In genomic region chrX:133410555-133410954, GRCh38 we compare ENCODE assay signal across 25 cellular contexts. TPM values are rescaled to one million over a fixed set of nuclear protein-coding genes. Genes with fewer than 3 reads are reported as not detected.
DNase-seq lines count a peak whose midpoint lies in the region; ATAC-seq and TF ChIP-seq lines count a peak whose summit lies in the region.
"Had no signal": no experiment of that assay in that cellular context is flagged by ENCODE, and none has a peak within 500 bp of the region (broad histone marks: within the 10 kb centered on the region; RNA-seq: fewer than 3 reads in every experiment).

No MANE protein-coding gene starts in this region.

- peaks cover 5% of the 10 kb centered on the region for H3K4me1 ChIP-seq in A673 (ENCODE audit: insufficient read depth, low read length, poor library complexity, severe bottlenecking)
- peaks cover 30% of the 10 kb centered on the region for H3K4me1 ChIP-seq in HUES64 (ENCODE audit: insufficient read depth, low read length)
- peaks cover 23% of the 10 kb centered on the region for H3K4me1 ChIP-seq in neuron (ENCODE audit: insufficient read depth, low read length)
- H3K4me1 ChIP-seq: Caco-2 had no signal

- peaks cover 13% of the 10 kb centered on the region for H3K27me3 Mint-ChIP-seq in brain

- TF ChIP-seq CTCF in A673 (conservative IDR thresholded peaks at IDR 0.05; ENCODE audit: low read depth, low read length) (no peak), brain (conservative IDR thresholded peaks at IDR 0.05) (no peak)

- POLR2A ChIA-PET in A673 (lab: Charles Lee; ENCODE audit: low non-redundant PET), result interaction anchor here (0.5 kb wide), 1 partner anchor 776 kb away, joined by 3 read pairs; no protein-coding TSS in a partner anchor

- peak overlapping the region in 2 of 5 experiments; percentile 15 for H3K27ac Mint-ChIP-seq in brain
- H3K27ac Mint-ChIP-seq: B cell; CD8-positive, alpha-beta T cell had no signal

- 82% methylated on average over 2 of the region's 3 CpGs for WGBS in HUES64

- H2AFZ ChIP-seq in neuron (ENCODE audit: low read depth, low read length), result no peak overlapping the region

- H3K27ac ChIP-seq in A673 (ENCODE audit: low read depth, low read length, poor library complexity, severe bottlenecking), result no peak overlapping the region
- no peak overlapping the region for H3K27ac ChIP-seq in HUES64 (ENCODE audit: low read depth, low read length)
- H3K27ac ChIP-seq: C4-2B had no signal

- H3K4me3 ChIP-seq in A673 (ENCODE audit: low read depth, low read length, poor library complexity, severe bottlenecking), result no peak overlapping the region
- H3K4me3 ChIP-seq in HUES64 (ENCODE audit: low read length), result 0 out of 2 replicates have a peak overlapping the region, but pooled peaks have one; percentile 10
- H3K4me3 ChIP-seq in neuron (ENCODE audit: low read length), result peak overlapping the region; percentile 5
- H3K4me3 ChIP-seq: GM12878 had no signal

- no peak for ATAC-seq in GM21528 (IDR thresholded peaks at IDR 0.05; ENCODE audit: low FRiP score, unreplicated experiment)
- ATAC-seq: CD8-positive, alpha-beta T cell; GM12878; SK-N-SH treated with all-trans-retinoic acid at 6 μM for 48 hours had no signal

- H3K27me3 ChIP-seq in A673 (replicated peaks; ENCODE audit: insufficient read depth, low read depth, low read length, poor library complexity), result no peaks in the 10 kb centered on the region
- H3K27me3 ChIP-seq in HUES64 (ENCODE audit: insufficient read depth, low read length), result no peaks in the 10 kb centered on the region
- H3K27me3 ChIP-seq in neuron (ENCODE audit: insufficient read depth, low read length), result no peaks in the 10 kb centered on the region

- no peak overlapping the region for H3K9ac ChIP-seq in HUES64 (ENCODE audit: low read depth, low read length)

- DNase-seq in A673 (ENCODE audit: low spot score), result peak; percentile 16
- no peak for DNase-seq in stimulated activated CD4-positive, alpha-beta T cell treated with anti-CD3 and anti-CD28 coated beads, Interleukin-15, amount 100 ng/mL, for 24 hours
- DNase-seq in cerebellar nuclear complex (lab: John Stamatoyannopoulos, UW), result no peak
- DNase-seq: Caco-2; CD8-positive, alpha-beta T cell; EL; GDM1; H7; Karpas-422; NCI-H1092 treated with DMSO at 0.1 percent for 48 hours; NCI-H1436; NCI-H187; NCI-H2081 treated with DMSO at 0.1 percent for 48 hours; NCI-H2171; NCI-H226; NCI-H510A; NCI-H69 had no signal

- H3K36me3 ChIP-seq in A673 (ENCODE audit: insufficient read depth, low read length, poor library complexity, severe bottlenecking) (no peaks in the 10 kb centered on the region), HUES64 (ENCODE audit: insufficient read depth, low read length) (peaks cover 54% of the 10 kb centered on the region), neuron (ENCODE audit: insufficient read depth, low read length) (peaks cover 17% of the 10 kb centered on the region)

- peaks cover 71% of the 10 kb centered on the region for H3K4me1 Mint-ChIP-seq in brain

- intact Hi-C loops in A673 (cut with micrococcal nuclease; ENCODE audit: unreplicated experiment), result loop anchor here (5.0 to 10.0 kb wide), 2 partner anchors 73 to 244 kb away; no protein-coding TSS in a partner anchor

- peaks cover 24% of the 10 kb centered on the region for H3K36me3 Mint-ChIP-seq in brain
- H3K36me3 Mint-ChIP-seq: CD8-positive, alpha-beta T cell had no signal

- BruUV-seq in A673 (replicated peaks; lab: Mats Ljungman, UMichigan), result no TSS peak

- peaks cover 0 to under 1% (median 0%) of the 10 kb centered on the region in 5 experiments for H3K9me3 Mint-ChIP-seq in brain
- H3K9me3 Mint-ChIP-seq: CD8-positive, alpha-beta T cell had no signal

- H3K9me3 ChIP-seq in A673 (ENCODE audit: low read depth, low read length, poor library complexity, severe bottlenecking) (no peaks in the 10 kb centered on the region), HUES64 (ENCODE audit: insufficient read depth, low read depth, low read length) (no peaks in the 10 kb centered on the region), neuron (ENCODE audit: low read length) (no peaks in the 10 kb centered on the region)
- H3K9me3 ChIP-seq: Caco-2 had no signal

- CTCF ChIA-PET in A673 (lab: Charles Lee), result no interaction called here

- peak overlapping the region; percentile 6 to 93 (median 68) for H3K4me3 Mint-ChIP-seq in brain
- H3K4me3 Mint-ChIP-seq: B cell; CD8-positive, alpha-beta T cell had no signal

RNA-seq across cellular contexts. Expression of gene GPC4, which starts 4.7 kb away (rescaled TPM):
- 17.8 and 19.4 TPM in 2 replicates for total RNA-seq in A673 (2021)
- 91.7 TPM for polyA plus RNA-seq in HUES64 (2013, experiment 1 of 2)
- 81.7 TPM for polyA plus RNA-seq in HUES64 (2013, experiment 2 of 2)
- 3.7 TPM for polyA plus RNA-seq in brain (ENCODE audit: insufficient read depth, low read depth, low replicate concordance)
- total RNA-seq: CD8-positive, alpha-beta T cell had no signal
